23 cellular contexts compared by ENCODE assay signal in genomic region chr7:44157116-44158059, GRCh38. TPM values are rescaled to one million over a fixed set of nuclear protein-coding genes. Genes with fewer than 3 reads are reported as not detected.
A peak's percentile ranks its signal among the peaks of the same experiment; 100 is the strongest.
DNase-seq lines count a peak whose midpoint lies in the region; ATAC-seq, FAIRE-seq and TF ChIP-seq lines count a peak whose summit lies in the region.
"Had no signal": no experiment of that assay in that cellular context is flagged by ENCODE, and none has a peak within 500 bp of the region (broad histone marks: within the 10 kb centered on the region; RNA-seq: fewer than 3 reads in every experiment).

No MANE protein-coding gene starts in this region.

- H3K4me3 ChIP-seq in H1 (ENCODE audit: extremely low read depth in 1 of 4, insufficient read depth in 2 of 4, low read depth in 3 of 4, low read length in 4 of 4) = no peak overlapping the region
- H3K4me3 ChIP-seq: suprapubic skin had no signal

- TF ChIP-seq CTCF in GM12872 (IDR thresholded peaks at IDR 0.05; ENCODE audit: insufficient read depth, low read depth, low read length) (0 out of 3 replicates have a peak, but pooled peaks have one; percentile 7), H1 (IDR thresholded peaks at IDR 0.05; ENCODE audit: control extremely low read depth in 1 of 3, insufficient read depth in 1 of 3, low read depth in 1 of 3, low read length in 3 of 3) (peak; percentile 19 to 48 (median 45))

- no peak overlapping the region for H3K56ac ChIP-seq in H1 (replicated peaks; ENCODE audit: insufficient read length, low read depth, low read length)

- no peak overlapping the region for H4K91ac ChIP-seq in H1 (replicated peaks; ENCODE audit: insufficient read length, low read length)

- no peaks in the 10 kb centered on the region for H3K79me1 ChIP-seq in H1 (ENCODE audit: low read depth, low read length)

- no peaks in the 10 kb centered on the region; a peak in 1 of 7 replicates for H3K27me3 ChIP-seq in H1 (replicated peaks in 1 of 4; ENCODE audit: control insufficient read depth in 3 of 4, extremely low read depth in 1 of 4, insufficient read depth in 3 of 4, low read length in 3 of 4)
- H3K27me3 ChIP-seq: suprapubic skin had no signal

- H3K4me2 ChIP-seq in H1 (ENCODE audit: insufficient read depth in 1 of 2, low read depth in 2 of 2, low read length in 2 of 2) = no peak overlapping the region

- no peak overlapping the region for H3K9ac ChIP-seq in H1 (replicated peaks in 1 of 4; ENCODE audit: extremely low read depth in 1 of 4, low read depth in 3 of 4, low read length in 3 of 4)

- TF ChIP-seq EP300 in Ishikawa (IDR thresholded peaks at IDR 0.05; ENCODE audit: borderline replicate concordance) (no peak), H1 (IDR thresholded peaks at IDR 0.05; ENCODE audit: borderline replicate concordance in 1 of 2, low read depth in 2 of 2, low read length in 2 of 2) (no peak)

- no peaks in the 10 kb centered on the region for H3K9me3 ChIP-seq in H1 (ENCODE audit: insufficient read depth in 2 of 2, low read depth in 1 of 2, low read length in 1 of 2)
- H3K9me3 ChIP-seq: suprapubic skin had no signal

- no peaks in the 10 kb centered on the region for H3K36me3 ChIP-seq in H1 (ENCODE audit: control insufficient read depth in 2 of 4, insufficient read depth in 4 of 4, low read length in 3 of 4)
- H3K36me3 ChIP-seq: suprapubic skin had no signal

- H4K5ac ChIP-seq in H1 (ENCODE audit: insufficient read length, low read depth, low read length) = no peak overlapping the region

- H3K14ac ChIP-seq in H1 (ENCODE audit: insufficient read length) = no peak overlapping the region

- no peak overlapping the region for H3K27ac ChIP-seq in H1 (ENCODE audit: low read depth, low read length)
- H3K27ac ChIP-seq: suprapubic skin, VCaP had no signal

- no peak overlapping the region for H3K18ac ChIP-seq in H1 (ENCODE audit: extremely low read depth, low read length)

- H2BK20ac ChIP-seq in H1 (ENCODE audit: low read length) = no peak overlapping the region

- no peaks in the 10 kb centered on the region for H3K23me2 ChIP-seq in H1 (ENCODE audit: low read depth, low read length)

- H3K4me1 ChIP-seq in H1 (replicated peaks in 1 of 4; ENCODE audit: control insufficient read depth in 3 of 4, insufficient read depth in 4 of 4, low read length in 3 of 4) = no peaks in the 10 kb centered on the region
- H3K4me1 ChIP-seq: suprapubic skin had no signal

- no peak overlapping the region for H2BK15ac ChIP-seq in H1 (ENCODE audit: low read length)

- no peak overlapping the region for H3K4ac ChIP-seq in H1 (replicated peaks; ENCODE audit: insufficient read length, low read depth, low read length)

- H2AFZ ChIP-seq in H1 (ENCODE audit: low read length) = no peak overlapping the region; the same call in 1 of the 2 replicates

- POLR2A ChIA-PET in H1 (lab: Charles Lee; ENCODE audit: partially characterized antibody) = interaction anchor here (1.4 kb wide), 1 partner anchor 10 kb away, joined by 3 read pairs; no protein-coding TSS in a partner anchor

- CTCF ChIA-PET in H1 (lab: Charles Lee; ENCODE audit: partially characterized antibody) = interaction anchor here (0.7 to 2.5 kb wide), 8 partner anchors 9 to 55 kb away, joined by 3 to 8 read pairs (median 3); no protein-coding TSS in a partner anchor

- no peak for FAIRE-seq in H1 (lab: Jason Lieb, UNC)
- FAIRE-seq: bronchial epithelial cell, endometrium had no signal

- TF ChIP-seq RAD21 in Ishikawa (IDR thresholded peaks at IDR 0.05; ENCODE audit: low read depth) (peak; percentile 32), H1 (IDR thresholded peaks at IDR 0.05 in 1 of 2, conservative IDR thresholded peaks at IDR 0.05 in 1 of 2; ENCODE audit: low read depth in 2 of 2, low read length in 2 of 2) (peak; percentile 49 to 58)

- ATAC-seq in HG03469 (IDR thresholded peaks at IDR 0.05; ENCODE audit: unreplicated experiment) = no peak
- ATAC-seq: left colon; naive thymus-derived CD8-positive, alpha-beta T cell; stimulated activated effector memory CD8-positive, alpha-beta T cell treated with anti-CD3 and anti-CD28 coated beads, Interleukin-12 subunit alpha, Interleukin-12 subunit beta, amount 100 ng/mL, for 72 hours had no signal

- H2BK120ac ChIP-seq in H1 (replicated peaks; ENCODE audit: low read depth, low read length) = no peak overlapping the region

- H4K8ac ChIP-seq in H1 (ENCODE audit: extremely low read depth, insufficient read depth, low read length) = peak overlapping the region; percentile 35; the same call in 1 of the 2 replicates

- no peak for TF ChIP-seq POLR2A in H1 (IDR thresholded peaks at IDR 0.05; ENCODE audit: control extremely low read depth in 1 of 2, low read depth in 2 of 2, low read length in 2 of 2)

- H3K79me2 ChIP-seq in H1 (ENCODE audit: control insufficient read depth in 1 of 2, insufficient read depth in 2 of 2, low read length in 2 of 2) = no peaks in the 10 kb centered on the region

- 77% methylated on average over 15 of the region's 15 CpGs; no CpG with 5 or more reads in 1 of the 2 experiments for WGBS in H1 (ENCODE audit: extremely low coverage in 1 of 2, insufficient coverage in 1 of 2, insufficient read length in 1 of 2, insufficient replicate concordance in 2 of 2, low coverage in 1 of 2, low lambda C conversion rate in 2 of 2, missing lambda C conversion rate in 1 of 2), 2 experiments

- H2AK5ac ChIP-seq in H1 (ENCODE audit: low read depth, low read length) = no peak overlapping the region

- DNase-seq in H1 (ENCODE audit: low read depth in 1 of 2, low spot score in 2 of 2) = no peak
- DNase-seq in mesenteric fat pad (ENCODE audit: low spot score) = peak; percentile 62
- DNase-seq in GM19240 (ENCODE audit: insufficient read length, low spot score) = no peak
- DNase-seq in NCI-H1694 treated with DMSO at 0.1 percent for 48 hours (lab: John Stamatoyannopoulos, UW) = no peak
- no peak for DNase-seq in stimulated activated naive CD4-positive, alpha-beta T cell (lab: John Stamatoyannopoulos, UW)
- DNase-seq: activated gamma-delta T cell treated with Interleukin-2 at 50 U/mL for 16 hours, Karpas-422, left colon, NCI-H2107, NCI-H446 treated with DMSO at 0.1 percent for 48 hours had no signal

- no peak overlapping the region for H3K23ac ChIP-seq in H1 (ENCODE audit: insufficient read length)

- H4K20me1 ChIP-seq in H1 (replicated peaks in 1 of 2; ENCODE audit: control insufficient read depth in 1 of 2, insufficient read depth in 2 of 2, low read length in 2 of 2) = no peaks in the 10 kb centered on the region

- no peak overlapping the region for H2BK12ac ChIP-seq in H1 (ENCODE audit: low read depth, low read length)

- H2BK5ac ChIP-seq in H1 (ENCODE audit: low read depth, low read length) = no peak overlapping the region

RNA-seq across cellular contexts. Expression of gene MYL7, which starts 16.3 kb away (rescaled TPM):
- total RNA-seq in H1 (2021; fragmentation: NEBNext Ultra II Directional; extraction: Animal tissue kit (Norgen Biotek cat#: 25700)) = 3.3 and 3.6 TPM in 2 replicates
- 1.4 and 3.4 TPM in 2 replicates for polyA plus RNA-seq in H1 (2011; rRNA removed)
- 1.8 TPM for polyA plus RNA-seq in H1 (2011; cell fraction: cytosol; rRNA removed)
- polyA plus RNA-seq in H1 (2011; cell fraction: nucleus; rRNA removed) = 3.0 TPM
- polyA plus RNA-seq in H1 (2012, experiment 1 of 2) = 2.1 to 4.1 TPM (median 2.5 TPM) in 4 replicates
- 8.2 TPM for polyA plus RNA-seq in H1 (2012, experiment 2 of 2)
- 1.8 TPM for polyA plus RNA-seq in H1 (2013, experiment 1 of 2)
- 2.9 TPM for polyA plus RNA-seq in H1 (2013, experiment 2 of 2)
- 2.1 and 3.8 TPM in 2 replicates for polyA minus RNA-seq in H1 (2011; rRNA and poly(A)+ RNA removed)
- polyA minus RNA-seq in H1 (2011; cell fraction: cytosol; rRNA and poly(A)+ RNA removed) = not detected
- polyA minus RNA-seq in H1 (2011; cell fraction: nucleus; rRNA and poly(A)+ RNA removed) = not detected
- total RNA-seq in mesenteric fat pad = not detected
- total RNA-seq: bronchial epithelial cell; glomerular endothelial cell; HT1080; left colon; naive thymus-derived CD8-positive, alpha-beta T cell; suprapubic skin had no signal
- polyA plus RNA-seq: AG04450; CD14-positive monocyte; naive thymus-derived CD8-positive, alpha-beta T cell had no signal

RNA-seq across cellular contexts. Expression of gene GCK, which starts 31.9 kb away (rescaled TPM):
- 4.1 and 4.9 TPM in 2 replicates for total RNA-seq in H1 (2021; fragmentation: NEBNext Ultra II Directional; extraction: Animal tissue kit (Norgen Biotek cat#: 25700))
- polyA plus RNA-seq in H1 (2011; rRNA removed) = 2.4 and 4.3 TPM in 2 replicates
- 3.8 TPM for polyA plus RNA-seq in H1 (2011; cell fraction: cytosol; rRNA removed)
- 3.8 TPM for polyA plus RNA-seq in H1 (2011; cell fraction: nucleus; rRNA removed)
- polyA plus RNA-seq in H1 (2012, experiment 1 of 2) = 1.9 to 3.7 TPM (median 3.2 TPM) in 4 replicates
- 3.3 TPM for polyA plus RNA-seq in H1 (2012, experiment 2 of 2)
- polyA plus RNA-seq in H1 (2013, experiment 1 of 2) = 3.1 TPM
- 3.0 TPM for polyA plus RNA-seq in H1 (2013, experiment 2 of 2)
- polyA minus RNA-seq in H1 (2011; rRNA and poly(A)+ RNA removed) = 0.71 and 1.2 TPM in 2 replicates
- polyA minus RNA-seq in H1 (2011; cell fraction: cytosol; rRNA and poly(A)+ RNA removed) = 2.1 TPM
- 2.0 TPM for polyA minus RNA-seq in H1 (2011; cell fraction: nucleus; rRNA and poly(A)+ RNA removed)
- total RNA-seq in mesenteric fat pad = 0.48 TPM
- total RNA-seq: HT1080 had no signal
- polyA plus RNA-seq: CD14-positive monocyte had no signal

RNA-seq across cellular contexts. Expression of gene POLD2, which starts 34.0 kb away (rescaled TPM):
- total RNA-seq in H1 (2021; fragmentation: NEBNext Ultra II Directional; extraction: Animal tissue kit (Norgen Biotek cat#: 25700)) = 148 TPM in 2 replicates
- polyA plus RNA-seq in H1 (2011; rRNA removed) = 214 and 289 TPM in 2 replicates
- polyA plus RNA-seq in H1 (2011; cell fraction: cytosol; rRNA removed) = 206 TPM
- polyA plus RNA-seq in H1 (2011; cell fraction: nucleus; rRNA removed) = 348 TPM
- 147 to 186 TPM (median 179 TPM) in 4 replicates for polyA plus RNA-seq in H1 (2012, experiment 1 of 2)
- polyA plus RNA-seq in H1 (2012, experiment 2 of 2) = 203 TPM
- polyA plus RNA-seq in H1 (2013, experiment 1 of 2) = 97.2 TPM
- polyA plus RNA-seq in H1 (2013, experiment 2 of 2) = 100 TPM
- 98.1 and 115 TPM in 2 replicates for polyA minus RNA-seq in H1 (2011; rRNA and poly(A)+ RNA removed)
- 58.5 TPM for polyA minus RNA-seq in H1 (2011; cell fraction: cytosol; rRNA and poly(A)+ RNA removed)
- 88.3 TPM for polyA minus RNA-seq in H1 (2011; cell fraction: nucleus; rRNA and poly(A)+ RNA removed)
- 60.2 TPM for total RNA-seq in mesenteric fat pad

RNA-seq across cellular contexts. Expression of gene YKT6, which starts 43.4 kb away (rescaled TPM):
- 103 and 108 TPM in 2 replicates for total RNA-seq in H1 (2021; fragmentation: NEBNext Ultra II Directional; extraction: Animal tissue kit (Norgen Biotek cat#: 25700))
- polyA plus RNA-seq in H1 (2011; rRNA removed) = 75.3 and 86.9 TPM in 2 replicates
- polyA plus RNA-seq in H1 (2011; cell fraction: cytosol; rRNA removed) = 100 TPM
- 111 TPM for polyA plus RNA-seq in H1 (2011; cell fraction: nucleus; rRNA removed)
- polyA plus RNA-seq in H1 (2012, experiment 1 of 2) = 87.6 to 97.6 TPM (median 91.7 TPM) in 4 replicates
- 83.3 TPM for polyA plus RNA-seq in H1 (2012, experiment 2 of 2)
- polyA plus RNA-seq in H1 (2013, experiment 1 of 2) = 64.5 TPM
- polyA plus RNA-seq in H1 (2013, experiment 2 of 2) = 68.0 TPM
- polyA minus RNA-seq in H1 (2011; rRNA and poly(A)+ RNA removed) = 91.6 and 96.9 TPM in 2 replicates
- 38.1 TPM for polyA minus RNA-seq in H1 (2011; cell fraction: cytosol; rRNA and poly(A)+ RNA removed)
- 51.1 TPM for polyA minus RNA-seq in H1 (2011; cell fraction: nucleus; rRNA and poly(A)+ RNA removed)
- total RNA-seq in mesenteric fat pad = 77.4 TPM

RNA-seq across cellular contexts. Expression of gene AEBP1, which starts 53.2 kb away (rescaled TPM):
- 39.4 and 41.2 TPM in 2 replicates for total RNA-seq in H1 (2021; fragmentation: NEBNext Ultra II Directional; extraction: Animal tissue kit (Norgen Biotek cat#: 25700))
- 10.4 and 18.4 TPM in 2 replicates for polyA plus RNA-seq in H1 (2011; rRNA removed)
- 9.4 TPM for polyA plus RNA-seq in H1 (2011; cell fraction: cytosol; rRNA removed)
- 49.1 TPM for polyA plus RNA-seq in H1 (2011; cell fraction: nucleus; rRNA removed)
- 29.7 to 44.2 TPM (median 41.7 TPM) in 4 replicates for polyA plus RNA-seq in H1 (2012, experiment 1 of 2)
- polyA plus RNA-seq in H1 (2012, experiment 2 of 2) = 26.9 TPM
- 44.5 TPM for polyA plus RNA-seq in H1 (2013, experiment 1 of 2)
- polyA plus RNA-seq in H1 (2013, experiment 2 of 2) = 41.1 TPM
- polyA minus RNA-seq in H1 (2011; rRNA and poly(A)+ RNA removed) = 8.0 and 10.4 TPM in 2 replicates
- polyA minus RNA-seq in H1 (2011; cell fraction: cytosol; rRNA and poly(A)+ RNA removed) = 16.9 TPM
- polyA minus RNA-seq in H1 (2011; cell fraction: nucleus; rRNA and poly(A)+ RNA removed) = 15.4 TPM
- total RNA-seq in mesenteric fat pad = 267 TPM
- total RNA-seq: HT1080 had no signal
- polyA plus RNA-seq: CD14-positive monocyte had no signal
